Comparison of ENCODE assay signal across 11 cellular contexts in genomic region chr19:36256853-36257511, GRCh38. TPM values are rescaled to one million over a fixed set of nuclear protein-coding genes. Genes with fewer than 3 reads are reported as not detected.
DNase-seq lines count a peak whose midpoint lies in the region; ATAC-seq and TF ChIP-seq lines count a peak whose summit lies in the region.
"Had no signal": no experiment of that assay in that cellular context is flagged by ENCODE, and none has a peak within 500 bp of the region (broad histone marks: within the 10 kb centered on the region; RNA-seq: fewer than 3 reads in every experiment).

No MANE protein-coding gene starts in this region.

- intact Hi-C loops in esophagus squamous epithelium (cut with DNase I): no loop called here
- intact Hi-C loops in uterus (cut with DNase I; ENCODE audit: low total_unique reads): no loop called here

- peak; percentile 14 for DNase-seq in activated CD8-positive, alpha-beta memory T cell treated with anti-CD3 and anti-CD28 coated beads, Interleukin-2, amount 10 ng/mL, durations not matched to agents 7 days and 5 days
- no peak for DNase-seq in activated CD8-positive, alpha-beta memory T cell treated with anti-CD3 and anti-CD28 coated beads, Interleukin-2, amount 50 U/mL, for 48 hours
- DNase-seq in esophagus squamous epithelium (lab: John Stamatoyannopoulos, UW): no peak
- peak; percentile 42 for DNase-seq in osteoblast (ENCODE audit: insufficient read length, low spot score, missing footprints)
- no peak for DNase-seq in uterus
- DNase-seq in NCI-H146 (lab: John Stamatoyannopoulos, UW): no peak
- DNase-seq in iPS-NIHi11 (ENCODE audit: low spot score): no peak
- DNase-seq: ACHN, natural killer cell, NCI-H1417 treated with DMSO at 0.1 percent for 48 hours had no signal

- no peaks in the 10 kb centered on the region for H3K4me1 Mint-ChIP-seq in activated CD8-positive, alpha-beta memory T cell treated with anti-CD3 and anti-CD28 coated beads, Interleukin-2, amount 10 ng/mL, durations not matched to agents 7 days and 5 days
- H3K4me1 Mint-ChIP-seq: natural killer cell had no signal

- no peak for TF ChIP-seq POLR2A in esophagus squamous epithelium (IDR thresholded peaks at IDR 0.05)
- TF ChIP-seq POLR2A in uterus (IDR thresholded peaks at IDR 0.05): no peak

- CTCF ChIA-PET in activated CD8-positive, alpha-beta memory T cell treated with anti-CD3 and anti-CD28 coated beads, Interleukin-2, amount 10 ng/mL, durations not matched to agents 7 days and 5 days (lab: Charles Lee): no interaction called here

- H3K36me3 ChIP-seq in esophagus squamous epithelium (no peaks in the 10 kb centered on the region), osteoblast (ENCODE audit: insufficient read depth, low read length) (no peaks in the 10 kb centered on the region), uterus (no peaks in the 10 kb centered on the region)

- peaks cover 9% of the 10 kb centered on the region for H3K36me3 Mint-ChIP-seq in activated CD8-positive, alpha-beta memory T cell treated with anti-CD3 and anti-CD28 coated beads, Interleukin-2, amount 10 ng/mL, durations not matched to agents 7 days and 5 days

- H3K27ac ChIP-seq in esophagus squamous epithelium (no peak overlapping the region), osteoblast (ENCODE audit: low read depth, low read length) (no peak overlapping the region), uterus (no peak overlapping the region)

- no peaks in the 10 kb centered on the region for H3K4me1 ChIP-seq in esophagus squamous epithelium
- H3K4me1 ChIP-seq in osteoblast (ENCODE audit: insufficient read depth, low read length): no peaks in the 10 kb centered on the region
- no peaks in the 10 kb centered on the region for H3K4me1 ChIP-seq in uterus

- 91% methylated on average over 21 of the region's 42 CpGs; no CpG with 5 or more reads in 1 of the 2 donors for WGBS in esophagus squamous epithelium, 2 donors

- H3K79me2 ChIP-seq in osteoblast (ENCODE audit: insufficient read depth, low read length): no peaks in the 10 kb centered on the region

- TF ChIP-seq CTCF in esophagus squamous epithelium (IDR thresholded peaks at IDR 0.05): no peak
- TF ChIP-seq CTCF in osteoblast (IDR thresholded peaks at IDR 0.05; ENCODE audit: extremely low read depth, low read depth, low read length): no peak
- TF ChIP-seq CTCF in uterus (IDR thresholded peaks at IDR 0.05): no peak

- no peak overlapping the region for H3K4me3 Mint-ChIP-seq in activated CD8-positive, alpha-beta memory T cell treated with anti-CD3 and anti-CD28 coated beads, Interleukin-2, amount 10 ng/mL, durations not matched to agents 7 days and 5 days
- H3K4me3 Mint-ChIP-seq: natural killer cell had no signal

- H2AFZ ChIP-seq in osteoblast (ENCODE audit: low read length): peak overlapping the region; percentile 56

- H3K27ac Mint-ChIP-seq in activated CD8-positive, alpha-beta memory T cell treated with anti-CD3 and anti-CD28 coated beads, Interleukin-2, amount 10 ng/mL, durations not matched to agents 7 days and 5 days: no peak overlapping the region
- H3K27ac Mint-ChIP-seq: natural killer cell had no signal

- no peak for ATAC-seq in activated CD8-positive, alpha-beta memory T cell treated with anti-CD3 and anti-CD28 coated beads, Interleukin-2, amount 10 ng/mL, durations not matched to agents 7 days and 5 days
- no peak for ATAC-seq in GM18873 (IDR thresholded peaks at IDR 0.05; ENCODE audit: low FRiP score, unreplicated experiment)
- ATAC-seq: natural killer cell had no signal

- H3K27me3 ChIP-seq in esophagus squamous epithelium (no peaks in the 10 kb centered on the region), osteoblast (ENCODE audit: insufficient read depth, low read length) (no peaks in the 10 kb centered on the region), uterus (no peaks in the 10 kb centered on the region)

- H4K20me1 ChIP-seq in osteoblast (ENCODE audit: insufficient read depth, low read length): no peaks in the 10 kb centered on the region

- H3K4me3 ChIP-seq in esophagus squamous epithelium: peak overlapping the region; percentile 21 to 65 (median 42)
- H3K4me3 ChIP-seq in osteoblast (ENCODE audit: insufficient read depth, low read length): peak overlapping the region; percentile 62
- peak overlapping the region; percentile 20 to 25 for H3K4me3 ChIP-seq in uterus

- H3K9me3 ChIP-seq in esophagus squamous epithelium: peaks cover 0 to 43% (median 0%) of the 10 kb centered on the region in 3 donors
- no peaks in the 10 kb centered on the region for H3K9me3 ChIP-seq in osteoblast (ENCODE audit: low read depth, low read length)
- H3K9me3 ChIP-seq in uterus: no peaks in the 10 kb centered on the region

- no peaks in the 10 kb centered on the region for H3K27me3 Mint-ChIP-seq in activated CD8-positive, alpha-beta memory T cell treated with anti-CD3 and anti-CD28 coated beads, Interleukin-2, amount 10 ng/mL, durations not matched to agents 7 days and 5 days

- peak overlapping the region; percentile 61 for H3K4me2 ChIP-seq in osteoblast (ENCODE audit: insufficient read depth, low read length)

- peaks cover 6% of the 10 kb centered on the region for H3K9me3 Mint-ChIP-seq in activated CD8-positive, alpha-beta memory T cell treated with anti-CD3 and anti-CD28 coated beads, Interleukin-2, amount 10 ng/mL, durations not matched to agents 7 days and 5 days (ENCODE audit: low read depth)

RNA-seq across cellular contexts. Expression of gene ZNF146, which starts 42.1 kb away (rescaled TPM):
- 10 to 100 TPM; 55.1 to 75.6 TPM for total RNA-seq in activated CD8-positive, alpha-beta memory T cell treated with anti-CD3 and anti-CD28 coated beads, Interleukin-2, amount 10 ng/mL, durations not matched to agents 7 days and 5 days
- total RNA-seq in esophagus squamous epithelium: 10 to 100 TPM; 40.3 to 72.9 (median 59.6) TPM
- total RNA-seq in osteoblast: 65.7 and 82.2 TPM in 2 replicates
- total RNA-seq in uterus: 100 to 1,000 TPM in 1 of 4 donors, 10 to 100 TPM in 3; 54.7 to 238 (median 84.2) TPM

RNA-seq across cellular contexts. Expression of gene ZNF565, which starts 42.5 kb away (rescaled TPM):
- total RNA-seq in activated CD8-positive, alpha-beta memory T cell treated with anti-CD3 and anti-CD28 coated beads, Interleukin-2, amount 10 ng/mL, durations not matched to agents 7 days and 5 days: 1 to 10 TPM; 1.6 to 2.3 TPM
- 1 to 10 TPM; 1.6 to 5.5 (median 2.8) TPM for total RNA-seq in esophagus squamous epithelium
- 6.9 and 7.1 TPM in 2 replicates for total RNA-seq in osteoblast
- 10 to 100 TPM in 1 of 4 donors, 1 to 10 TPM in 3; 1.5 to 20.8 (median 6.1) TPM for total RNA-seq in uterus

Comparison
In these comparisons a context has a peak if more than half of its experiments do, and no peak if none do; other contexts are left out.
1. DNase-seq: peak in activated CD8-positive, alpha-beta memory T cell treated with anti-CD3 and anti-CD28 coated beads, Interleukin-2, amount 10 ng/mL, durations not matched to agents 7 days and 5 days (single experiment) and osteoblast (single experiment); none in activated CD8-positive, alpha-beta memory T cell treated with anti-CD3 and anti-CD28 coated beads, Interleukin-2, amount 50 U/mL, for 48 hours (single experiment), esophagus squamous epithelium (single experiment), uterus (0 of 2), NCI-H146 (single experiment) and iPS-NIHi11 (single experiment).
2. Peak in every context shown above with its lines, with median percentiles within 50 percentile points of each other: H3K4me3 ChIP-seq.